ENCODE assay signal across 9 cellular contexts in the genomic region with DNA sequence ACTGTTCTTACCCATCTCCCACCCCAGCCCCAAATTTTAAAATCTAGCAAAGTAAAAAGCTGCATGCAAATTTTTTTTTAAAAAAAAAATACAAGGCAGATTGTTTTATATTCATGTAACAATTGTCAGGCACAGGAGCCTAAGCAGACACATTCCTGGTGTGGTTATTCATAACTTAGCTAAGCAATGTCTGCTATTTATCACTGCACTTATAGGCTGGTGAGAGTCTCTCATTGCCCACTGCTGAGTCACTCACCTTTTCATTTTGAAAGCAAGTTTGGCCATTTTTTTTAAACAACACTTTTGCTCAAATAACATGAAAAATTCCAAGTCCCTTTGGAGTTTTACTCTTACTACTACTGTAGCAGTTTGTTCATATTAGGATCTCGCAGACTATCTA.
DNase-seq lines count a peak whose midpoint lies in the region; ATAC-seq lines count a peak whose summit lies in the region.
"Had no signal": no experiment of that assay in that cellular context is flagged by ENCODE, and none has a peak within 500 bp of the region (broad histone marks: within the 10 kb centered on the region; RNA-seq: fewer than 3 reads in every experiment).

No MANE protein-coding gene starts in this region.

- no peak overlapping the region for H3K9ac ChIP-seq in rectal smooth muscle tissue (ENCODE audit: low read length)

- peak; percentile 84 for ATAC-seq in Right ventricle myocardium superior (ENCODE audit: poor library complexity)
- no peak for ATAC-seq in HG02870 (IDR thresholded peaks at IDR 0.05; ENCODE audit: unreplicated experiment)

- no peak overlapping the region for H3K4me3 ChIP-seq in rectal smooth muscle tissue (ENCODE audit: low read length)

- intact Hi-C loops in Right ventricle myocardium superior (cut with DNase I) = loop anchor here (5.0 kb wide), 2 partner anchors 58 to 412 kb away; a partner anchor contains a TSS

- peaks cover 25% of the 10 kb centered on the region for H3K4me1 ChIP-seq in rectal smooth muscle tissue (ENCODE audit: control insufficient read depth, insufficient read depth, low read length)

- peak overlapping the region; percentile 55 for H3K27ac ChIP-seq in rectal smooth muscle tissue (ENCODE audit: low read depth, low read length)

- peak; percentile 16 for DNase-seq in ELF-1 (ENCODE audit: low read depth, low spot score)
- peak; percentile 89 to 96 for DNase-seq in SW 1271 (lab: John Stamatoyannopoulos, UW)
- no peak for DNase-seq in Right ventricle myocardium superior
- DNase-seq in NOMO-1 treated with dmso at 0.1 percent for 144 hours (lab: John Stamatoyannopoulos, UW; ENCODE audit: unreplicated experiment) = no peak
- DNase-seq in D341Med (ENCODE audit: low spot score) = no peak
- no peak for DNase-seq in retina
- DNase-seq: NCI-H446 treated with DMSO at 0.1 percent for 48 hours had no signal

- no peaks in the 10 kb centered on the region for H3K27me3 ChIP-seq in rectal smooth muscle tissue (ENCODE audit: control insufficient read depth, insufficient read depth, low read length)

- H3K36me3 ChIP-seq in rectal smooth muscle tissue (ENCODE audit: control insufficient read depth, insufficient read depth, low read length) = no peaks in the 10 kb centered on the region

Comparison
In these comparisons a context has a peak if more than half of its experiments do, and no peak if none do; other contexts are left out.
1. DNase-seq: peak in ELF-1 (single experiment) and SW 1271 (2 of 2); none in Right ventricle myocardium superior (single experiment), NOMO-1 treated with dmso at 0.1 percent for 144 hours (single experiment), D341Med (single experiment) and retina (single experiment).